Comparison of ENCODE assay signal across 8 cellular contexts in the genomic region with DNA sequence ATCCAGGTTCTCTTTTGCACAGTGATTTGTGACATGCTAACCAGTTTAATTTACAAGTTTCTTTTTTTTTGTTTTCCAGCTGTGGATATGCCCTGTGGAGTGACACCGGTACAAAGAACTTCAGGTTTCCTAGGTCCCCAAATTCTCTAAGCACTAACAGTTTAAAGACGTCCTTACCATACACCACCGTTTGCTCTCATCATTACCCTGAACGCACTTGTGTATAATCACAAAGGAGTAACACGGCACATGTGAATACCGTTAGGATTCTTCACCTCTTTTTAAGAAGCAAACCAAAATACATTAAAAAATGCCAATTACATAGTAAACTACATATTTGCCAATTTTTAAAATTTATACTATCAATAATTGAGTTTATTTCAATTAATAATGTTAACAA. TPM values are rescaled to one million over a fixed set of nuclear protein-coding genes. Genes with fewer than 3 reads are reported as not detected.
DNase-seq lines count a peak whose midpoint lies in the region; ATAC-seq and TF ChIP-seq lines count a peak whose summit lies in the region.

No MANE protein-coding gene starts in this region.

- peak overlapping the region; percentile 90 for H3K4me3 ChIP-seq in effector memory CD4-positive, alpha-beta T cell (ENCODE audit: insufficient read depth, low read depth, low read length, poor library complexity, severe bottlenecking)

- H3K9me3 ChIP-seq in ES-I3 (ENCODE audit: control insufficient read depth, insufficient read depth, low read length): no peaks in the 10 kb centered on the region
- no peaks in the 10 kb centered on the region for H3K9me3 ChIP-seq in effector memory CD4-positive, alpha-beta T cell (ENCODE audit: control insufficient read depth, low read length)

- no peaks in the 10 kb centered on the region for H3K4me1 ChIP-seq in ES-I3 (ENCODE audit: insufficient read depth, low read length)
- H3K4me1 ChIP-seq in effector memory CD4-positive, alpha-beta T cell (ENCODE audit: control insufficient read depth, insufficient read depth, low read length, poor library complexity, severe bottlenecking): peaks cover 5% of the 10 kb centered on the region

- H3K36me3 ChIP-seq in ES-I3 (ENCODE audit: insufficient read depth, low read length): peaks cover 4% of the 10 kb centered on the region; the same call in 1 of the 2 replicates
- H3K36me3 ChIP-seq in effector memory CD4-positive, alpha-beta T cell (ENCODE audit: control insufficient read depth, insufficient read depth, low read length): peaks cover 10% of the 10 kb centered on the region

- peak overlapping the region; percentile 77 for H3K27ac ChIP-seq in effector memory CD4-positive, alpha-beta T cell (ENCODE audit: insufficient read depth, low read length, poor library complexity, severe bottlenecking)

- H3K27ac Mint-ChIP-seq in osteocyte (ENCODE audit: unreplicated experiment): no peak overlapping the region

- no peak for TF ChIP-seq CTCF in osteocyte (IDR thresholded peaks at IDR 0.05)

- peak overlapping the region; percentile 96 for H3K4me3 Mint-ChIP-seq in osteocyte (ENCODE audit: unreplicated experiment)

- peaks cover 29% of the 10 kb centered on the region for H3K4me1 Mint-ChIP-seq in osteocyte (ENCODE audit: unreplicated experiment)

- no peaks in the 10 kb centered on the region for H3K9me3 Mint-ChIP-seq in osteocyte (ENCODE audit: unreplicated experiment)

- peak overlapping the region; percentile 74; the same call in 1 of the 2 replicates for H3K9ac ChIP-seq in ES-I3 (ENCODE audit: low read depth, low read length)

- ATAC-seq in HG02763 (IDR thresholded peaks at IDR 0.05; ENCODE audit: unreplicated experiment): no peak

- peaks cover 14% of the 10 kb centered on the region for H3K36me3 Mint-ChIP-seq in osteocyte (ENCODE audit: unreplicated experiment)

- DNase-seq in NCI-H345 treated with DMSO at 0.1 percent for 48 hours (lab: John Stamatoyannopoulos, UW; ENCODE audit: unreplicated experiment): peak; percentile 16
- no peak for DNase-seq in effector memory CD4-positive, alpha-beta T cell
- no peak for DNase-seq in osteocyte (ENCODE audit: extremely low spot score, unreplicated experiment)
- no peak for DNase-seq in epidermal melanocyte (ENCODE audit: insufficient read length, low spot score)
- DNase-seq in activated effector memory CD4-positive, alpha-beta T cell treated with anti-CD3 and anti-CD28 coated beads, Interleukin-2, amount 50 U/mL, for 16 hours: no peak
- DNase-seq in SW480 (ENCODE audit: low spot score): no peak

- no peaks in the 10 kb centered on the region for H3K27me3 Mint-ChIP-seq in osteocyte (ENCODE audit: unreplicated experiment)

- no peaks in the 10 kb centered on the region for H3K27me3 ChIP-seq in effector memory CD4-positive, alpha-beta T cell (replicated peaks; ENCODE audit: control insufficient read depth, insufficient read depth, low read length, poor library complexity, severe bottlenecking)

RNA-seq across cellular contexts. Expression of a gene that starts 0.8 kb away (rescaled TPM):
- total RNA-seq in osteocyte: 65.2 and 67.3 TPM in 2 replicates
